ENCODE assay signal across 36 cellular contexts in the genomic region with DNA sequence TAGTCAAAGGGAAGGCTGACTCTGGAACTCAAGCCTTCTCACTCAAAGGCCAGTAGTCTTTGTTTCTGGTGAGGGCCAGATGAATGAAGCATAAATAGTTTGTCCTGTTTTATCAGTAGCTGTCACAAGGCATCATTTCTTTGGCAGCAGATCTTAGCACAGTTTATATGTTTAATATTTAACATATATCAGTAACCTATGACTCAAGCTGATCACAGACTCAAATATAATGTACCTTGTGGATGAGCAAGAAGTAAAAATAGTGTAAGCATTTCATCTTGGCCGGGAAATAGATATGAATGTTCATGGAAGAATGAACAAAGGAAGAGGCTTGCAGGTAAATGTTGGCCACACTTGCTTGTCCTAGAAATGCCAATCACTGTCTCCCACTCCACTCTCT.
"Had no signal": no experiment of that assay in that cellular context is flagged by ENCODE, and none has a peak within 500 bp of the region (broad histone marks: within the 10 kb centered on the region; RNA-seq: fewer than 3 reads in every experiment).

No MANE protein-coding gene starts in this region.

- H3K4me3 Mint-ChIP-seq: activated CD4-positive, alpha-beta memory T cell treated with anti-CD3 and anti-CD28 coated beads for 36 hours; activated CD4-positive, alpha-beta T cell treated with anti-CD3 and anti-CD28 coated beads for 36 hours; activated CD4-positive, alpha-beta T cell treated with anti-CD3 and anti-CD28 coated beads, Interleukin-2, amount 10 ng/mL, durations not matched to agents 24 days and 14 days; activated CD8-positive, alpha-beta memory T cell treated with anti-CD3 and anti-CD28 coated beads, Interleukin-2, amount 10 ng/mL, durations not matched to agents 7 days and 5 days; activated CD8-positive, alpha-beta T cell treated with anti-CD3 and anti-CD28 coated beads, Interleukin-2, amount 10 ng/mL, durations not matched to agents 7 days and 5 days; activated naive CD4-positive, alpha-beta T cell treated with anti-CD3 and anti-CD28 coated beads for 36 hours; activated naive CD4-positive, alpha-beta T cell treated with anti-CD3 and anti-CD28 coated beads, Interleukin-2, amount 50 U/mL, for 24 hours; activated naive CD8-positive, alpha-beta T cell treated with anti-CD3 and anti-CD28 coated beads for 36 hours; activated naive CD8-positive, alpha-beta T cell treated with anti-CD3 and anti-CD28 coated beads, Interleukin-2, amount 50 U/mL, for 24 hours; activated T-helper 1 cell treated with anti-CD3 and anti-CD28 coated beads, Interleukin-12 subunit alpha, Interleukin-12 subunit beta, Interleukin-2, Interleukin-4 antibody, amounts not matched to agents 30 ng/mL and 10 ng/mL and 1 ng/mL, durations not matched to agents 14 hours and 24 hours and 36 hours; effector memory CD8-positive, alpha-beta T cell; T-helper 17 cell; T-helper 2 cell treated with Interferon-gamma antibody and Interleukin-4, amounts not matched to agents 5 μg/mL and 100 μg/mL, for 36 hours had no signal

- H3K27me3 Mint-ChIP-seq: activated CD4-positive, alpha-beta T cell treated with anti-CD3 and anti-CD28 coated beads, Interleukin-2, amount 10 ng/mL, durations not matched to agents 24 days and 14 days; activated naive CD8-positive, alpha-beta T cell treated with anti-CD3 and anti-CD28 coated beads for 36 hours; T-helper 17 cell had no signal

- H3K4me3 ChIP-seq: adrenal gland, body of pancreas, gastrocnemius medialis, heart left ventricle had no signal

- H3K9me3 Mint-ChIP-seq: activated CD4-positive, alpha-beta memory T cell treated with anti-CD3 and anti-CD28 coated beads for 36 hours; activated naive CD4-positive, alpha-beta T cell treated with anti-CD3 and anti-CD28 coated beads for 36 hours; activated naive CD8-positive, alpha-beta T cell treated with anti-CD3 and anti-CD28 coated beads for 36 hours; T-helper 2 cell treated with Interferon-gamma antibody and Interleukin-4, amounts not matched to agents 5 μg/mL and 100 μg/mL, for 36 hours had no signal

- H3K27ac Mint-ChIP-seq: activated CD4-positive, alpha-beta memory T cell treated with anti-CD3 and anti-CD28 coated beads for 36 hours; activated CD4-positive, alpha-beta T cell treated with anti-CD3 and anti-CD28 coated beads for 36 hours; activated CD4-positive, alpha-beta T cell treated with anti-CD3 and anti-CD28 coated beads, Interleukin-2, amount 10 ng/mL, durations not matched to agents 24 days and 14 days; activated CD8-positive, alpha-beta memory T cell treated with anti-CD3 and anti-CD28 coated beads, Interleukin-2, amount 10 ng/mL, durations not matched to agents 7 days and 5 days; activated CD8-positive, alpha-beta T cell treated with anti-CD3 and anti-CD28 coated beads, Interleukin-2, amount 10 ng/mL, durations not matched to agents 7 days and 5 days; activated naive CD4-positive, alpha-beta T cell treated with anti-CD3 and anti-CD28 coated beads for 36 hours; activated naive CD4-positive, alpha-beta T cell treated with anti-CD3 and anti-CD28 coated beads, Interleukin-2, amount 50 U/mL, for 24 hours; activated naive CD8-positive, alpha-beta T cell treated with anti-CD3 and anti-CD28 coated beads for 36 hours; activated naive CD8-positive, alpha-beta T cell treated with anti-CD3 and anti-CD28 coated beads, Interleukin-2, amount 50 U/mL, for 24 hours; activated T-helper 1 cell treated with anti-CD3 and anti-CD28 coated beads, Interleukin-12 subunit alpha, Interleukin-12 subunit beta, Interleukin-2, Interleukin-4 antibody, amounts not matched to agents 30 ng/mL and 10 ng/mL and 1 ng/mL, durations not matched to agents 14 hours and 24 hours and 36 hours; activated T-helper 2 cell treated with anti-CD3 and anti-CD28 coated beads, Interferon-gamma antibody, Interleukin-2, Interleukin-4, amounts not matched to agents 10 μg/mL and 5 μg/mL and 100 μg/mL, durations not matched to agents 14 hours and 24 hours and 36 hours; effector memory CD8-positive, alpha-beta T cell; T-helper 17 cell; T-helper 2 cell treated with Interferon-gamma antibody and Interleukin-4, amounts not matched to agents 5 μg/mL and 100 μg/mL, for 36 hours had no signal

- FAIRE-seq: colon, endothelial cell of umbilical vein had no signal

- ATAC-seq: activated CD4-positive, alpha-beta T cell treated with anti-CD3 and anti-CD28 coated beads for 36 hours; activated CD8-positive, alpha-beta memory T cell treated with anti-CD3 and anti-CD28 coated beads, Interleukin-2, amount 10 ng/mL, durations not matched to agents 7 days and 5 days; activated CD8-positive, alpha-beta T cell treated with anti-CD3 and anti-CD28 coated beads, Interleukin-2, amount 10 ng/mL, durations not matched to agents 7 days and 5 days; activated naive CD8-positive, alpha-beta T cell treated with anti-CD3 and anti-CD28 coated beads, Interleukin-2, amount 50 U/mL, for 24 hours; body of pancreas; effector memory CD8-positive, alpha-beta T cell; esophagus mucosa; foreskin keratinocyte; gastrocnemius medialis; heart left ventricle; T-helper 17 cell had no signal

- H3K36me3 Mint-ChIP-seq: activated CD4-positive, alpha-beta memory T cell treated with anti-CD3 and anti-CD28 coated beads for 36 hours; activated CD8-positive, alpha-beta memory T cell treated with anti-CD3 and anti-CD28 coated beads, Interleukin-2, amount 10 ng/mL, durations not matched to agents 7 days and 5 days; activated naive CD4-positive, alpha-beta T cell treated with anti-CD3 and anti-CD28 coated beads, Interleukin-2, amount 50 U/mL, for 24 hours; activated naive CD8-positive, alpha-beta T cell treated with anti-CD3 and anti-CD28 coated beads for 36 hours had no signal

- H3K9me3 ChIP-seq: adrenal gland, body of pancreas, gastrocnemius medialis had no signal

- H3K4me1 Mint-ChIP-seq: activated CD4-positive, alpha-beta T cell treated with anti-CD3 and anti-CD28 coated beads for 36 hours; activated CD4-positive, alpha-beta T cell treated with anti-CD3 and anti-CD28 coated beads, Interleukin-2, amount 10 ng/mL, durations not matched to agents 24 days and 14 days; activated CD8-positive, alpha-beta memory T cell treated with anti-CD3 and anti-CD28 coated beads, Interleukin-2, amount 10 ng/mL, durations not matched to agents 7 days and 5 days; activated naive CD4-positive, alpha-beta T cell treated with anti-CD3 and anti-CD28 coated beads, Interleukin-2, amount 50 U/mL, for 24 hours; activated naive CD8-positive, alpha-beta T cell treated with anti-CD3 and anti-CD28 coated beads, Interleukin-2, amount 50 U/mL, for 24 hours; T-helper 17 cell had no signal

- DNase-seq: activated CD4-positive, alpha-beta memory T cell treated with anti-CD3 and anti-CD28 coated beads for 36 hours; activated CD4-positive, alpha-beta T cell treated with anti-CD3 and anti-CD28 coated beads for 36 hours; activated CD4-positive, alpha-beta T cell treated with anti-CD3 and anti-CD28 coated beads, Interleukin-2, amount 10 ng/mL, durations not matched to agents 24 days and 14 days; activated CD4-positive, CD25-positive, alpha-beta regulatory T cell; activated CD4-positive, CD25-positive, alpha-beta regulatory T cell treated with anti-CD3 and anti-CD28 coated beads, Interleukin-2, amount 50 U/mL, for 72 hours; activated CD8-positive, alpha-beta memory T cell treated with anti-CD3 and anti-CD28 coated beads, Interleukin-2, amount 10 ng/mL, durations not matched to agents 7 days and 5 days; activated CD8-positive, alpha-beta memory T cell treated with anti-CD3 and anti-CD28 coated beads, Interleukin-2, amount 50 U/mL, for 4 hours; activated CD8-positive, alpha-beta T cell treated with anti-CD3 and anti-CD28 coated beads, Interleukin-2, amount 10 ng/mL, durations not matched to agents 7 days and 5 days; activated effector memory CD4-positive, alpha-beta T cell treated with anti-CD3 and anti-CD28 coated beads, Interleukin-2, amount 50 U/mL, for 16 hours; activated naive CD4-positive, alpha-beta T cell treated with anti-CD3 and anti-CD28 coated beads for 36 hours; activated naive CD8-positive, alpha-beta T cell treated with anti-CD3 and anti-CD28 coated beads for 36 hours; activated naive CD8-positive, alpha-beta T cell treated with anti-CD3 and anti-CD28 coated beads, Interleukin-2, amount 50 U/mL, for 24 hours; activated T-cell treated with anti-CD3 and anti-CD28 coated beads, Interleukin-2, amount 50 U/mL, for 1 hour; activated T-cell treated with anti-CD3 and anti-CD28 coated beads, Interleukin-2, amount 50 U/mL, for 48 hours; adrenal gland; amygdala; aorta; body of pancreas; caudate nucleus; cortex of kidney; effector CD4-positive, alpha-beta T cell; effector memory CD8-positive, alpha-beta T cell; foreskin keratinocyte; gastrocnemius medialis; glutamatergic neuron; heart left ventricle; T-helper 1 cell; T-helper 17 cell; T1000 had no signal

- H3K27ac ChIP-seq: body of pancreas, foreskin keratinocyte, gastrocnemius medialis, heart left ventricle had no signal

- H3K27me3 ChIP-seq: adrenal gland, body of pancreas, foreskin keratinocyte, gastrocnemius medialis, heart left ventricle had no signal

- H3K36me3 ChIP-seq: adrenal gland, gastrocnemius medialis, heart left ventricle had no signal
